Comparison of ENCODE assay signal across 22 cellular contexts in genomic region chr5:98968056-98968564, GRCh38. TPM values are rescaled to one million over a fixed set of nuclear protein-coding genes. Genes with fewer than 3 reads are reported as not detected.
DNase-seq lines count a peak whose midpoint lies in the region; ATAC-seq, FAIRE-seq and TF ChIP-seq lines count a peak whose summit lies in the region.
"Had no signal": no experiment of that assay in that cellular context is flagged by ENCODE, and none has a peak within 500 bp of the region (broad histone marks: within the 10 kb centered on the region; RNA-seq: fewer than 3 reads in every experiment).

No MANE protein-coding gene starts in this region.

- H3K14ac ChIP-seq in IMR-90 (replicated peaks; ENCODE audit: low read depth, low read length): no peak overlapping the region

- H4K20me1 ChIP-seq in IMR-90 (ENCODE audit: insufficient read depth, low read length) (no peaks in the 10 kb centered on the region), K562 (replicated peaks; ENCODE audit: control insufficient read depth, insufficient read depth, low read length) (no peaks in the 10 kb centered on the region)
- H4K20me1 ChIP-seq: BLaER1 had no signal

- FAIRE-seq in K562 (lab: Jason Lieb, UNC) (no peak), small intestine (lab: Jason Lieb, UNC) (no peak)
- FAIRE-seq: GM12892, GM18507, H54 had no signal

- H3K9me1 ChIP-seq in IMR-90 (ENCODE audit: insufficient read depth, low read length) (no peaks in the 10 kb centered on the region), K562 (ENCODE audit: control insufficient read depth, insufficient read depth, low read length) (no peaks in the 10 kb centered on the region)

- TF ChIP-seq CTCF in IMR-90 (conservative IDR thresholded peaks at IDR 0.05; ENCODE audit: low read depth, low read length): no peak
- TF ChIP-seq CTCF in K562 (IDR thresholded peaks at IDR 0.05 in 2 of 3, conservative IDR thresholded peaks at IDR 0.05 in 1 of 3; ENCODE audit: insufficient read depth in 2 of 3, low read depth in 1 of 3, low read length in 3 of 3): no peak
- TF ChIP-seq CTCF in lower leg skin (IDR thresholded peaks at IDR 0.05): no peak
- no peak for TF ChIP-seq CTCF in brain microvascular endothelial cell (IDR thresholded peaks at IDR 0.05; ENCODE audit: low read depth, low read length, missing control alignments)

- dilution Hi-C loops in IMR-90 (cut with HindIII; ENCODE audit: low sequenced_read_pairs, unreplicated experiment): no loop called here

- no peak overlapping the region for H3K18ac ChIP-seq in IMR-90 (ENCODE audit: low read depth, low read length)

- no peak overlapping the region for H3K4me3 ChIP-seq in IMR-90 (ENCODE audit: insufficient read depth, low read depth, low read length)
- H3K4me3 ChIP-seq in K562: no peak overlapping the region
- H3K4me3 ChIP-seq in lower leg skin (ENCODE audit: low read depth, poor library complexity, severe bottlenecking): no peak overlapping the region
- H3K4me3 ChIP-seq in brain microvascular endothelial cell (ENCODE audit: low read depth, low read length): no peak overlapping the region
- no peak overlapping the region for H3K4me3 ChIP-seq in small intestine (ENCODE audit: low read depth in 1 of 2, low read length in 2 of 2)
- H3K4me3 ChIP-seq: BLaER1, GM23248 had no signal

- H3K4ac ChIP-seq in IMR-90 (ENCODE audit: low read depth, low read length): no peak overlapping the region

- no peaks in the 10 kb centered on the region; the same call in 2 of the 3 replicates for H3K79me2 ChIP-seq in K562 (ENCODE audit: control insufficient read depth, insufficient read depth, low read length)

- H3K9me3 ChIP-seq in IMR-90 (ENCODE audit: control insufficient read depth, insufficient read depth, low read length) (no peaks in the 10 kb centered on the region), K562 (replicated peaks; ENCODE audit: control insufficient read depth, insufficient read depth, low read depth, low read length) (no peaks in the 10 kb centered on the region), small intestine (ENCODE audit: control insufficient read depth, low read depth) (no peaks in the 10 kb centered on the region)

- H3K36me3 ChIP-seq in IMR-90 (ENCODE audit: control insufficient read depth, insufficient read depth, low read length) (no peaks in the 10 kb centered on the region), K562 (ENCODE audit: control insufficient read depth, insufficient read depth, low read length) (no peaks in the 10 kb centered on the region), brain microvascular endothelial cell (replicated peaks) (no peaks in the 10 kb centered on the region), small intestine (ENCODE audit: control insufficient read depth in 2 of 2, insufficient read depth in 2 of 2, low read length in 2 of 2) (no peaks in the 10 kb centered on the region)
- H3K36me3 ChIP-seq: BLaER1 had no signal

- TF ChIP-seq RAD21 in IMR-90 (IDR thresholded peaks at IDR 0.05; ENCODE audit: low read length) (no peak), K562 (CRISPR knock-in tag; conservative IDR thresholded peaks at IDR 0.05 in 1 of 2, IDR thresholded peaks at IDR 0.05 in 1 of 2) (no peak)

- no peak overlapping the region for H2BK15ac ChIP-seq in IMR-90 (ENCODE audit: low read depth, low read length)

- TF ChIP-seq POLR2A in IMR-90 (IDR thresholded peaks at IDR 0.05; ENCODE audit: low read depth, low read length): no peak
- no peak for TF ChIP-seq POLR2A in K562 (conservative IDR thresholded peaks at IDR 0.05)
- no peak for TF ChIP-seq POLR2A in lower leg skin (IDR thresholded peaks at IDR 0.05)

- no peak overlapping the region for H2AFZ ChIP-seq in IMR-90 (replicated peaks; ENCODE audit: low read length, poor library complexity)
- no peak overlapping the region for H2AFZ ChIP-seq in K562 (ENCODE audit: low read depth, low read length)
- H2AFZ ChIP-seq: GM23248 had no signal

- H3K27ac ChIP-seq in IMR-90 (ENCODE audit: insufficient read depth, low read length) (no peak overlapping the region), K562 (ENCODE audit: extremely low read depth, low read depth, low read length) (no peak overlapping the region), brain microvascular endothelial cell (no peak overlapping the region), small intestine (ENCODE audit: low read depth in 1 of 2, low read length in 1 of 2) (no peak overlapping the region)
- H3K27ac ChIP-seq: 22Rv1, BLaER1, GM23248, HL-60 had no signal

- no peak overlapping the region for H2BK120ac ChIP-seq in IMR-90 (ENCODE audit: low read depth, low read length)

- peak; percentile 5 to 56 for DNase-seq in NCI-H524 (lab: John Stamatoyannopoulos, UW)
- DNase-seq in NCI-H524 treated with DMSO at 0.1 percent for 48 hours (lab: John Stamatoyannopoulos, UW): no peak
- no peak for DNase-seq in IMR-90
- no peak for DNase-seq in K562 (ENCODE audit: extremely low read depth in 1 of 4, low spot score in 3 of 4)
- no peak for DNase-seq in lower leg skin (ENCODE audit: low spot score in 2 of 2)
- DNase-seq in brain microvascular endothelial cell: no peak
- DNase-seq in small intestine: no peak
- DNase-seq: CD4-positive, alpha-beta memory T cell; DMS 273 treated with DMSO at 0.1 percent for 48 hours; DMS53; DND-41; EL; GDM1; GM23248; HCEC 1CT; KG1 had no signal

- no peaks in the 10 kb centered on the region for H3K79me1 ChIP-seq in IMR-90 (ENCODE audit: low read depth in 1 of 2, low read length in 2 of 2)

- no peak overlapping the region for H3K23ac ChIP-seq in IMR-90 (ENCODE audit: low read depth, low read length)

- intact Hi-C loops in IMR-90 (cut with micrococcal nuclease) (no loop called here), K562 (cut with micrococcal nuclease) (no loop called here), lower leg skin (cut with DNase I; ENCODE audit: low total_unique reads) (no loop called here)

- no TSS peak for BruUV-seq in IMR-90 (replicated peaks; lab: Mats Ljungman, UMichigan)
- BruUV-seq in K562 (replicated peaks; lab: Mats Ljungman, UMichigan): no TSS peak

- CTCF ChIA-PET in IMR-90 (lab: Yijun Ruan, JAX) (no interaction called here), K562 (lab: Yijun Ruan, JAX; ENCODE audit: low intra/inter-chr PET ratio) (no interaction called here)

- POLR2A ChIA-PET in IMR-90 (lab: Charles Lee; ENCODE audit: unreplicated experiment) (interaction anchor here (0.6 kb wide), 1 partner anchor 37 kb away, joined by 3 read pairs; no protein-coding TSS in a partner anchor), K562 (lab: Yijun Ruan, JAX) (interaction anchor here (0.6 to 1.9 kb wide), 5 partner anchors 10 to 36 kb away, joined by 3 to 6 read pairs (median 4); no protein-coding TSS in a partner anchor)

- H3K9ac ChIP-seq in IMR-90 (ENCODE audit: low read depth, low read length): no peak overlapping the region
- H3K9ac ChIP-seq in K562 (ENCODE audit: insufficient read depth in 1 of 2, low read depth in 2 of 2, low read length in 2 of 2): no peak overlapping the region
- H3K9ac ChIP-seq: BLaER1, GM23248 had no signal

- H3K4me1 ChIP-seq in IMR-90 (ENCODE audit: control insufficient read depth, insufficient read depth, low read length) (peaks cover 1% of the 10 kb centered on the region; the same call in 1 of the 2 replicates), K562 (replicated peaks in 1 of 2; ENCODE audit: control insufficient read depth in 2 of 2, insufficient read depth in 2 of 2, low read length in 2 of 2) (peaks cover 7 to 15% of the 10 kb centered on the region in 2 experiments), small intestine (ENCODE audit: control insufficient read depth in 2 of 2, insufficient read depth in 1 of 2, low read depth in 1 of 2, low read length in 1 of 2) (no peaks in the 10 kb centered on the region)
- H3K4me1 ChIP-seq: BLaER1 had no signal

- no peak overlapping the region for H2BK5ac ChIP-seq in IMR-90 (ENCODE audit: low read depth, low read length, poor library complexity, severe bottlenecking)

- H4K8ac ChIP-seq in IMR-90 (ENCODE audit: low read depth in 2 of 2, low read length in 2 of 2): no peak overlapping the region

- no peak overlapping the region for H2AK5ac ChIP-seq in IMR-90 (ENCODE audit: low read depth, low read length)

- no peak for ATAC-seq in IMR-90 (ENCODE audit: low read depth)
- no peak for ATAC-seq in K562

- TF ChIP-seq EP300 in K562 (IDR thresholded peaks at IDR 0.05; ENCODE audit: low read length): no peak

- 67% methylated on average over 1 of the region's 4 CpGs; no CpG with 5 or more reads in 1 of the 2 experiments for WGBS in IMR-90 (ENCODE audit: extremely low coverage in 2 of 2, insufficient read length in 1 of 2), 2 experiments
- WGBS in K562 (ENCODE audit: insufficient coverage, low coverage, missing lambda C conversion rate): 57% methylated on average over 4 of the region's 4 CpGs
- 84 to 86% methylated on average over 4 of the region's 4 CpGs for WGBS in lower leg skin, 2 donors
- 87 to 90% (median 88%) methylated on average over 4 of the region's 4 CpGs for WGBS in small intestine, 3 donors

- no peak overlapping the region for H4K5ac ChIP-seq in IMR-90 (ENCODE audit: low read depth, low read length)

- H3K27me3 ChIP-seq in IMR-90 (ENCODE audit: control insufficient read depth, insufficient read depth, low read length) (no peaks in the 10 kb centered on the region), K562 (ENCODE audit: control insufficient read depth in 2 of 2, insufficient read depth in 2 of 2, low read length in 2 of 2) (no peaks in the 10 kb centered on the region), brain microvascular endothelial cell (replicated peaks) (no peaks in the 10 kb centered on the region), small intestine (ENCODE audit: control insufficient read depth in 2 of 2, insufficient read depth in 2 of 2, low read length in 2 of 2) (no peaks in the 10 kb centered on the region)
- H3K27me3 ChIP-seq: BLaER1 had no signal

- in situ Hi-C loops in IMR-90 (cut with MboI; ENCODE audit: low sequenced_read_pairs) (no loop called here), K562 (cut with MboI) (no loop called here), brain microvascular endothelial cell (cut with HindIII; ENCODE audit: low pct_ligation_motif_present, low sequenced_read_pairs) (no loop called here)

- no peak overlapping the region for H2BK20ac ChIP-seq in IMR-90 (ENCODE audit: low read depth, low read length)

- no peak overlapping the region for H4K91ac ChIP-seq in IMR-90 (ENCODE audit: insufficient read depth, low read depth, low read length)

- H3K56ac ChIP-seq in IMR-90 (ENCODE audit: extremely low read depth, insufficient read depth, low read length): no peak overlapping the region

- no peak overlapping the region for H3K4me2 ChIP-seq in IMR-90 (ENCODE audit: low read depth, low read length)
- no peak overlapping the region for H3K4me2 ChIP-seq in K562 (ENCODE audit: insufficient read depth, low read length)
- H3K4me2 ChIP-seq: BLaER1 had no signal

- no peak overlapping the region for H2AK9ac ChIP-seq in IMR-90 (replicated peaks; ENCODE audit: low read depth, low read length, poor library complexity)

RNA-seq across cellular contexts. Expression of gene CHD1, which starts 39.3 kb away (rescaled TPM):
- total RNA-seq in IMR-90 (2012; rRNA removed) (33.7 and 61.7 TPM in 2 replicates), K562 (2014; rRNA removed) (55.6 and 58.7 TPM in 2 replicates), K562 (2014; rRNA removed; fragmentation: Illumina TruSeq; extraction: Trizol) (103 and 112 TPM in 2 replicates), K562 (2015; rRNA removed; fragmentation: Illumina TruSeq; extraction: Trizol) (124 and 133 TPM in 2 replicates), K562 (2021) (48.8 and 50.3 TPM in 2 replicates), lower leg skin (10 to 100 TPM; 40.8 to 46.8 (median 43.2) TPM)
- polyA plus RNA-seq in IMR-90 (2012; rRNA removed) (12.3 and 12.8 TPM in 2 replicates), K562 (2011; rRNA removed) (38.0 and 68.0 TPM in 2 replicates), K562 (2014; fragmentation: Illumina TruSeq; extraction: Trizol) (56.4 and 90.8 TPM in 2 replicates), K562 (2014; fragmentation: Nextera tagmentation; extraction: Ambion mirVana) (10 to 100 TPM; 27.3 to 28.6 TPM), K562 (2014; rRNA removed) (45.3 and 52.6 TPM in 2 replicates), small intestine (10 to 100 TPM; 10.6 to 23.5 (median 20.3) TPM)
- 0.67 and 1.3 TPM in 2 replicates for polyA plus RNA-seq in IMR-90 (2012; cell fraction: cytosol; rRNA removed)
- polyA plus RNA-seq in IMR-90 (2012; cell fraction: nucleus; rRNA removed; ENCODE audit: low replicate concordance): 4.8 and 51.8 TPM in 2 replicates
- 44.8 and 254 TPM in 2 replicates for total RNA-seq in K562 (2011; cell fraction: chromatin; rRNA removed; ENCODE audit: low replicate concordance)
- 14.8 and 27.5 TPM in 2 replicates for total RNA-seq in K562 (2011; cell fraction: nucleolus; rRNA removed)
- 79.9 and 108 TPM in 2 replicates for total RNA-seq in K562 (2011; cell fraction: nucleoplasm; rRNA removed)
- 12.8 and 20.8 TPM in 2 replicates for polyA plus RNA-seq in K562 (2011; cell fraction: cytosol; rRNA removed)
- 65.9 and 75.1 TPM in 2 replicates for polyA plus RNA-seq in K562 (2011; cell fraction: nucleus; rRNA removed)
- polyA plus RNA-seq in K562 (2012): 24.9 and 26.1 TPM in 2 replicates
- polyA minus RNA-seq in K562 (2011; rRNA and poly(A)+ RNA removed): 142 and 159 TPM in 2 replicates
- polyA minus RNA-seq in K562 (2011; cell fraction: cytosol; rRNA and poly(A)+ RNA removed): 32.8 and 50.2 TPM in 2 replicates
- polyA minus RNA-seq in K562 (2011; cell fraction: nucleus; rRNA and poly(A)+ RNA removed): 89.1 and 140 TPM in 2 replicates

Comparison
In these comparisons a context has a peak if more than half of its experiments do, and no peak if none do; other contexts are left out.
1. DNase-seq: peak in NCI-H524 (2 of 2); none in NCI-H524 treated with DMSO at 0.1 percent for 48 hours (single experiment), IMR-90 (single experiment), K562 (0 of 4), lower leg skin (0 of 2), brain microvascular endothelial cell (single experiment) and small intestine (single experiment).